In genomic region chr2:133557624-133558023, GRCh38 we compare ENCODE assay signal across 15 cellular contexts. TPM values are rescaled to one million over a fixed set of nuclear protein-coding genes. Genes with fewer than 3 reads are reported as not detected.
A peak's percentile ranks its signal among the peaks of the same experiment; 100 is the strongest.
DNase-seq lines count a peak whose midpoint lies in the region; ATAC-seq and TF ChIP-seq lines count a peak whose summit lies in the region.
"Had no signal": no experiment of that assay in that cellular context is flagged by ENCODE, and none has a peak within 500 bp of the region (broad histone marks: within the 10 kb centered on the region; RNA-seq: fewer than 3 reads in every experiment).

No MANE protein-coding gene starts in this region.

- peaks cover 2% of the 10 kb centered on the region for H3K36me3 ChIP-seq in A673 (ENCODE audit: insufficient read depth, low read length, poor library complexity, severe bottlenecking)
- H3K36me3 ChIP-seq: BLaER1 treated with 17β-estradiol and CSF1 and Interleukin-3, amounts not matched to agents 10 nM and 100 nM had no signal

- intact Hi-C loops in A673 (cut with micrococcal nuclease; ENCODE audit: unreplicated experiment): no loop called here

- no peaks in the 10 kb centered on the region for H3K9me3 ChIP-seq in A673 (ENCODE audit: low read depth, low read length, poor library complexity, severe bottlenecking)
- H3K9me3 ChIP-seq: BLaER1 treated with 17β-estradiol and CSF1 and Interleukin-3, amounts not matched to agents 10 nM and 100 nM had no signal

- DNase-seq in A673 (ENCODE audit: low spot score) (no peak), EL (peak; percentile 34), RPMI7951 (ENCODE audit: low read depth) (peak; percentile 21), myocyte (ENCODE audit: low read depth) (peak; percentile 29), coronary artery (ENCODE audit: low spot score) (no peak), mesothelial cell of epicardium (ENCODE audit: low spot score in 2 of 2, unreplicated experiment in 2 of 2) (no peak), omental fat pad (ENCODE audit: low spot score) (no peak)
- DNase-seq: AML-193; CD4-positive, CD25-positive, alpha-beta regulatory T cell; DMS79; GDM1; GOT3; H9 had no signal

- H3K27ac ChIP-seq in A673 (ENCODE audit: low read depth, low read length, poor library complexity, severe bottlenecking): peak overlapping the region; percentile 48
- no peak overlapping the region for H3K27ac ChIP-seq in coronary artery
- H3K27ac ChIP-seq: BLaER1 treated with 17β-estradiol and CSF1 and Interleukin-3, amounts not matched to agents 10 nM and 100 nM had no signal

- H3K27me3 ChIP-seq in A673 (replicated peaks; ENCODE audit: insufficient read depth, low read depth, low read length, poor library complexity): no peaks in the 10 kb centered on the region
- H3K27me3 ChIP-seq: BLaER1 treated with 17β-estradiol and CSF1 and Interleukin-3, amounts not matched to agents 10 nM and 100 nM had no signal

- POLR2A ChIA-PET in A673 (lab: Charles Lee; ENCODE audit: low non-redundant PET): no interaction called here

- peaks cover 54% of the 10 kb centered on the region for H3K4me1 ChIP-seq in A673 (ENCODE audit: insufficient read depth, low read length, poor library complexity, severe bottlenecking)

- H3K27me3 Mint-ChIP-seq in mesothelial cell of epicardium (ENCODE audit: low read depth): peaks cover 4% of the 10 kb centered on the region
- H3K27me3 Mint-ChIP-seq: CD4-positive, CD25-positive, alpha-beta regulatory T cell had no signal

- H3K4me3 ChIP-seq in A673 (ENCODE audit: low read depth, low read length, poor library complexity, severe bottlenecking): no peak overlapping the region
- no peak overlapping the region for H3K4me3 ChIP-seq in coronary artery
- H3K4me3 ChIP-seq: BLaER1 treated with 17β-estradiol and CSF1 and Interleukin-3, amounts not matched to agents 10 nM and 100 nM had no signal

- no peaks in the 10 kb centered on the region for H3K4me1 Mint-ChIP-seq in mesothelial cell of epicardium
- H3K4me1 Mint-ChIP-seq: CD4-positive, CD25-positive, alpha-beta regulatory T cell; H9 had no signal

- CTCF ChIA-PET in A673 (lab: Charles Lee): interaction anchor here (0.6 kb wide), 1 partner anchor 294 kb away, joined by 4 read pairs; no protein-coding TSS in a partner anchor

- H3K4me3 Mint-ChIP-seq in mesothelial cell of epicardium: no peak overlapping the region
- H3K4me3 Mint-ChIP-seq: CD4-positive, CD25-positive, alpha-beta regulatory T cell; H9 had no signal

- no TSS peak for BruUV-seq in A673 (replicated peaks; lab: Mats Ljungman, UMichigan)

- H3K27ac Mint-ChIP-seq in mesothelial cell of epicardium: no peak overlapping the region
- H3K27ac Mint-ChIP-seq: CD4-positive, CD25-positive, alpha-beta regulatory T cell; H9 had no signal

- H3K9me3 Mint-ChIP-seq in mesothelial cell of epicardium: no peaks in the 10 kb centered on the region
- H3K9me3 Mint-ChIP-seq: H9 had no signal

- no peak for ATAC-seq in HG03045 (IDR thresholded peaks at IDR 0.05; ENCODE audit: unreplicated experiment)
- ATAC-seq in omental fat pad (ENCODE audit: low FRiP score): no peak

- H3K36me3 Mint-ChIP-seq in mesothelial cell of epicardium: no peaks in the 10 kb centered on the region
- H3K36me3 Mint-ChIP-seq: CD4-positive, CD25-positive, alpha-beta regulatory T cell had no signal

- TF ChIP-seq CTCF in A673 (conservative IDR thresholded peaks at IDR 0.05; ENCODE audit: low read depth, low read length) (no peak), coronary artery (IDR thresholded peaks at IDR 0.05) (no peak), mesothelial cell of epicardium (IDR thresholded peaks at IDR 0.05; ENCODE audit: unreplicated experiment) (no peak), omental fat pad (IDR thresholded peaks at IDR 0.05) (no peak)

RNA-seq across cellular contexts. Expression of gene NCKAP5, which starts 10.6 kb away (rescaled TPM):
- 26.6 and 33.1 TPM in 2 replicates for total RNA-seq in A673 (2021)
- 0.49 and 1.1 TPM in 2 replicates for total RNA-seq in RPMI7951 (2014; rRNA removed; shearing (Covaris generic))
- 0.31 and 0.53 TPM in 2 replicates for total RNA-seq in myocyte
- polyA plus RNA-seq in myocyte (2012): 0.16 TPM
- 2.1 to 3.4 TPM (median 2.2 TPM) in 3 replicates for total RNA-seq in mesothelial cell of epicardium
- total RNA-seq in omental fat pad: 1 to 10 TPM in 1 of 4 donors, under 1 TPM in 3; 0.37 to 1.3 (median 0.83) TPM
- total RNA-seq: CD4-positive, CD25-positive, alpha-beta regulatory T cell had no signal
- polyA plus RNA-seq: CD4-positive, CD25-positive, alpha-beta regulatory T cell had no signal

Comparison
In these comparisons a context has a peak if more than half of its experiments do, and no peak if none do; other contexts are left out.
1. DNase-seq: peak in EL (single experiment), RPMI7951 (single experiment) and myocyte (single experiment); none in A673 (single experiment), coronary artery (single experiment), mesothelial cell of epicardium (0 of 2) and omental fat pad (single experiment).